Comparison of ENCODE assay signal across 19 cellular contexts in genomic region chr4:166174717-166175510, GRCh38.
DNase-seq lines count a peak whose midpoint lies in the region; ATAC-seq and TF ChIP-seq lines count a peak whose summit lies in the region.
"Had no signal": no experiment of that assay in that cellular context is flagged by ENCODE, and none has a peak within 500 bp of the region (broad histone marks: within the 10 kb centered on the region; RNA-seq: fewer than 3 reads in every experiment).

No MANE protein-coding gene starts in this region.

- DNase-seq in COLO829 (ENCODE audit: low spot score), result peak; percentile 35
- peak; percentile 85 for DNase-seq in M059J (ENCODE audit: low read depth)
- DNase-seq in astrocyte of the spinal cord (ENCODE audit: low read depth, low spot score), result peak; percentile 32
- peak; percentile 3 for DNase-seq in kidney tubule cell (ENCODE audit: low spot score)
- no peak for DNase-seq in stimulated activated CD4-positive, alpha-beta T cell treated with anti-CD3 and anti-CD28 coated beads, Interleukin-4, amount 100 ng/mL, for 24 hours
- DNase-seq in kidney glomerular epithelial cell (lab: John Stamatoyannopoulos, UW), result no peak
- DNase-seq in activated T-cell treated with anti-CD3 and anti-CD28 coated beads, Interleukin-2, amount 50 U/mL, for 1 hour, result no peak
- DNase-seq: activated CD4-positive, alpha-beta T cell treated with anti-CD3 and anti-CD28 coated beads, Interleukin-2, amount 50 U/mL, for 48 hours; activated naive CD8-positive, alpha-beta T cell treated with anti-CD3 and anti-CD28 coated beads, Interleukin-2, amount 10 ng/mL, durations not matched to agents 7 days and 5 days; activated T-cell treated with anti-CD3 and anti-CD28 coated beads, Interleukin-2, amount 50 U/mL, for 4 hours; CD8-positive, alpha-beta memory T cell; Kasumi-1; lower lobe of right lung; natural killer cell; NCI-H187; stimulated activated CD4-positive, alpha-beta T cell treated with anti-CD3 and anti-CD28 coated beads, Interleukin-15, amount 100 ng/mL, for 24 hours; stomach had no signal

- no peak for TF ChIP-seq CTCF in astrocyte of the spinal cord (IDR thresholded peaks at IDR 0.05; ENCODE audit: low read depth, low read length)

- in situ Hi-C loops in astrocyte of the spinal cord (cut with HindIII; ENCODE audit: low sequenced_read_pairs), result no loop called here

- no peak for ATAC-seq in HG03469 (IDR thresholded peaks at IDR 0.05; ENCODE audit: unreplicated experiment)
- ATAC-seq: activated T-cell treated with anti-CD3 and anti-CD28 coated beads, Interleukin-2, amount 50 U/mL, for 4 hours; lower lobe of right lung; natural killer cell had no signal

- H3K4me3 ChIP-seq in astrocyte of the spinal cord (ENCODE audit: low read depth, low read length), result no peak overlapping the region
- H3K4me3 ChIP-seq: lower lobe of right lung, stomach, vagina had no signal

Comparison
In these comparisons a context has a peak if more than half of its experiments do, and no peak if none do; other contexts are left out.
1. DNase-seq: peak in COLO829 (single experiment), M059J (single experiment), astrocyte of the spinal cord (single experiment) and kidney tubule cell (single experiment); none in stimulated activated CD4-positive, alpha-beta T cell treated with anti-CD3 and anti-CD28 coated beads, Interleukin-4, amount 100 ng/mL, for 24 hours (single experiment), kidney glomerular epithelial cell (single experiment) and activated T-cell treated with anti-CD3 and anti-CD28 coated beads, Interleukin-2, amount 50 U/mL, for 1 hour (single experiment).